ENCODE assay signal across 1 cellular context in the genomic region with DNA sequence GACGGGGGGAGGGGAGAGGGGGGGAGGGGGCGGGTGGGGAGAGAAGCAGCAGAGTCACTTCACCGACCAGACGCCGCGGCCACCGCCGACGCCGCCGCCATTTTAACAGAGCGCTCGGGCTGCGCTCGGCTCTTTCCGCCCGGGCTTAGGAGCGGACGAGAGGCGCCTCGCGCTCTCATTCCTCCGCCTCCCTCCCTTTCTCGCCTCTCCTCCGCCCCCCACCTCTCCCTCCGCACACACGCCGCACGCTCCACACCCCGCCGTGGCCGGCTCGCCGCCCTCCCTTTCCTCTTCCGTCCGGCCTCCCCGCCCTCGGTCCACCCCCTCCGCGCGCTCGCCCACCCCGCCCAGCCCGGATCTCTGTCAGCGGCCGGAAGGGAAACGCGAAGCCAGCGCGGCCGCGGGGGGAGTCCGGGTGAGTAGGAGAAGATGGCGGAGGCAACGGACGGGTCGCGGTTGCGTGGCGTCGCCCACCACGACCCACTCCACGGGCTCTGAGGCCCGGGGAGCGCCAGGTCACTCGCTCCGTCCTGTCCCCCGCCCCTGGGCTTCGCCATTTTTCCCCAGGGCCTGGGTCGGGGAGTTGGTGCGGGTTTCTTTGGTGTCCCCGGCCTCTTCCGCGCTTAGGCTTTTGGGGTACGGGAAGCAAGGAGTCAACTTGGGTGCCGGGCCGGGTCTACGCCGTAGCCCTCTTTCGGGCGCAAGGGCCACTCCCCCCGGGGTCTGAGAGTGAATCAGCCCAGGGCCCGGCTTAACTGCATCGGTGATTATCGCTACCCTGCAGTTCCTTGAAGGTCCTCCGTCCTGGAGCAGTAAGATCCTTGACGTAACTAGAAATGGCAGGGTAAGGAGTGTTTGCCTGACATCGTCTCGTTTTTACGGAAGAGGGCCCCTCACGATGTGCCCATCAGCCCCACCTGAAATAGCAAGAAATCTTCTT.
A peak's percentile ranks its signal among the peaks of the same experiment; 100 is the strongest.
TF ChIP-seq lines count a peak whose summit lies in the region.

A gene with protein sequence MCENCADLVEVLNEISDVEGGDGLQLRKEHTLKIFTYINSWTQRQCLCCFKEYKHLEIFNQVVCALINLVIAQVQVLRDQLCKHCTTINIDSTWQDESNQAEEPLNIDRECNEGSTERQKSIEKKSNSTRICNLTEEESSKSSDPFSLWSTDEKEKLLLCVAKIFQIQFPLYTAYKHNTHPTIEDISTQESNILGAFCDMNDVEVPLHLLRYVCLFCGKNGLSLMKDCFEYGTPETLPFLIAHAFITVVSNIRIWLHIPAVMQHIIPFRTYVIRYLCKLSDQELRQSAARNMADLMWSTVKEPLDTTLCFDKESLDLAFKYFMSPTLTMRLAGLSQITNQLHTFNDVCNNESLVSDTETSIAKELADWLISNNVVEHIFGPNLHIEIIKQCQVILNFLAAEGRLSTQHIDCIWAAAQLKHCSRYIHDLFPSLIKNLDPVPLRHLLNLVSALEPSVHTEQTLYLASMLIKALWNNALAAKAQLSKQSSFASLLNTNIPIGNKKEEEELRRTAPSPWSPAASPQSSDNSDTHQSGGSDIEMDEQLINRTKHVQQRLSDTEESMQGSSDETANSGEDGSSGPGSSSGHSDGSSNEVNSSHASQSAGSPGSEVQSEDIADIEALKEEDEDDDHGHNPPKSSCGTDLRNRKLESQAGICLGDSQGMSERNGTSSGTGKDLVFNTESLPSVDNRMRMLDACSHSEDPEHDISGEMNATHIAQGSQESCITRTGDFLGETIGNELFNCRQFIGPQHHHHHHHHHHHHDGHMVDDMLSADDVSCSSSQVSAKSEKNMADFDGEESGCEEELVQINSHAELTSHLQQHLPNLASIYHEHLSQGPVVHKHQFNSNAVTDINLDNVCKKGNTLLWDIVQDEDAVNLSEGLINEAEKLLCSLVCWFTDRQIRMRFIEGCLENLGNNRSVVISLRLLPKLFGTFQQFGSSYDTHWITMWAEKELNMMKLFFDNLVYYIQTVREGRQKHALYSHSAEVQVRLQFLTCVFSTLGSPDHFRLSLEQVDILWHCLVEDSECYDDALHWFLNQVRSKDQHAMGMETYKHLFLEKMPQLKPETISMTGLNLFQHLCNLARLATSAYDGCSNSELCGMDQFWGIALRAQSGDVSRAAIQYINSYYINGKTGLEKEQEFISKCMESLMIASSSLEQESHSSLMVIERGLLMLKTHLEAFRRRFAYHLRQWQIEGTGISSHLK (N-terminal part only) (minus strand): TSS at position 123 of the 940 bp plus-strand sequence. CDS start 395 bp downstream, outside the sequence.

TF ChIP-seq in K562, 482 proteins besides CTCF, POLR2A, EP300 and RAD21 (continued from another document and continues in another):
- 0 out of 2 replicates have a peak, but pooled peaks have one; percentile 41 for TF ChIP-seq TARDBP (IDR thresholded peaks at IDR 0.05)
- TF ChIP-seq ELF2 (CRISPR knock-in tag; IDR thresholded peaks at IDR 0.05): peak; percentile 30; the same call in 1 of the 2 replicates
- no peak for TF ChIP-seq GTF2A2 (tag; IDR thresholded peaks at IDR 0.05)
- TF ChIP-seq RBM17 (IDR thresholded peaks at IDR 0.05; ENCODE audit: borderline replicate concordance, low read depth, low read length): no peak
- no peak for TF ChIP-seq ZNF445 (CRISPR knock-in tag; IDR thresholded peaks at IDR 0.05; ENCODE audit: low read depth)
- TF ChIP-seq MECOM (CRISPR knock-in tag; IDR thresholded peaks at IDR 0.05): no peak
- no peak for TF ChIP-seq STAG1 (CRISPR knock-in tag; IDR thresholded peaks at IDR 0.05; ENCODE audit: borderline replicate concordance)
- no peak for TF ChIP-seq BDP1 (IDR thresholded peaks at IDR 0.05; ENCODE audit: insufficient read depth, insufficient read length)
- TF ChIP-seq ARID1B (IDR thresholded peaks at IDR 0.05): peak; percentile 37
- TF ChIP-seq EP400 (IDR thresholded peaks at IDR 0.05): peak; percentile 89
- no peak for TF ChIP-seq MGA (IDR thresholded peaks at IDR 0.05)
- TF ChIP-seq ETS1 (conservative IDR thresholded peaks at IDR 0.05; ENCODE audit: control insufficient read depth, low read depth, low read length): 0 out of 2 replicates have a peak, but pooled peaks have one; percentile 48
- TF ChIP-seq CCAR2 (IDR thresholded peaks at IDR 0.05; ENCODE audit: low read depth, low read length): no peak
- TF ChIP-seq HDAC3 (IDR thresholded peaks at IDR 0.05; ENCODE audit: borderline replicate concordance, partially characterized antibody): no peak
- TF ChIP-seq, protein P1, sequence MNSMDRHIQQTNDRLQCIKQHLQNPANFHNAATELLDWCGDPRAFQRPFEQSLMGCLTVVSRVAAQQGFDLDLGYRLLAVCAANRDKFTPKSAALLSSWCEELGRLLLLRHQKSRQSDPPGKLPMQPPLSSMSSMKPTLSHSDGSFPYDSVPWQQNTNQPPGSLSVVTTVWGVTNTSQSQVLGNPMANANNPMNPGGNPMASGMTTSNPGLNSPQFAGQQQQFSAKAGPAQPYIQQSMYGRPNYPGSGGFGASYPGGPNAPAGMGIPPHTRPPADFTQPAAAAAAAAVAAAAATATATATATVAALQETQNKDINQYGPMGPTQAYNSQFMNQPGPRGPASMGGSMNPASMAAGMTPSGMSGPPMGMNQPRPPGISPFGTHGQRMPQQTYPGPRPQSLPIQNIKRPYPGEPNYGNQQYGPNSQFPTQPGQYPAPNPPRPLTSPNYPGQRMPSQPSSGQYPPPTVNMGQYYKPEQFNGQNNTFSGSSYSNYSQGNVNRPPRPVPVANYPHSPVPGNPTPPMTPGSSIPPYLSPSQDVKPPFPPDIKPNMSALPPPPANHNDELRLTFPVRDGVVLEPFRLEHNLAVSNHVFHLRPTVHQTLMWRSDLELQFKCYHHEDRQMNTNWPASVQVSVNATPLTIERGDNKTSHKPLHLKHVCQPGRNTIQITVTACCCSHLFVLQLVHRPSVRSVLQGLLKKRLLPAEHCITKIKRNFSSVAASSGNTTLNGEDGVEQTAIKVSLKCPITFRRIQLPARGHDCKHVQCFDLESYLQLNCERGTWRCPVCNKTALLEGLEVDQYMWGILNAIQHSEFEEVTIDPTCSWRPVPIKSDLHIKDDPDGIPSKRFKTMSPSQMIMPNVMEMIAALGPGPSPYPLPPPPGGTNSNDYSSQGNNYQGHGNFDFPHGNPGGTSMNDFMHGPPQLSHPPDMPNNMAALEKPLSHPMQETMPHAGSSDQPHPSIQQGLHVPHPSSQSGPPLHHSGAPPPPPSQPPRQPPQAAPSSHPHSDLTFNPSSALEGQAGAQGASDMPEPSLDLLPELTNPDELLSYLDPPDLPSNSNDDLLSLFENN (IDR thresholded peaks at IDR 0.05; ENCODE audit: low read depth in 2 of 2, low read length in 2 of 2): peak in 1 of 2 experiments; percentile 27; a peak in 1 of 4 replicates
- TF ChIP-seq CBX5 (IDR thresholded peaks at IDR 0.05; ENCODE audit: borderline replicate concordance, low read depth): no peak
- TF ChIP-seq, protein P2, sequence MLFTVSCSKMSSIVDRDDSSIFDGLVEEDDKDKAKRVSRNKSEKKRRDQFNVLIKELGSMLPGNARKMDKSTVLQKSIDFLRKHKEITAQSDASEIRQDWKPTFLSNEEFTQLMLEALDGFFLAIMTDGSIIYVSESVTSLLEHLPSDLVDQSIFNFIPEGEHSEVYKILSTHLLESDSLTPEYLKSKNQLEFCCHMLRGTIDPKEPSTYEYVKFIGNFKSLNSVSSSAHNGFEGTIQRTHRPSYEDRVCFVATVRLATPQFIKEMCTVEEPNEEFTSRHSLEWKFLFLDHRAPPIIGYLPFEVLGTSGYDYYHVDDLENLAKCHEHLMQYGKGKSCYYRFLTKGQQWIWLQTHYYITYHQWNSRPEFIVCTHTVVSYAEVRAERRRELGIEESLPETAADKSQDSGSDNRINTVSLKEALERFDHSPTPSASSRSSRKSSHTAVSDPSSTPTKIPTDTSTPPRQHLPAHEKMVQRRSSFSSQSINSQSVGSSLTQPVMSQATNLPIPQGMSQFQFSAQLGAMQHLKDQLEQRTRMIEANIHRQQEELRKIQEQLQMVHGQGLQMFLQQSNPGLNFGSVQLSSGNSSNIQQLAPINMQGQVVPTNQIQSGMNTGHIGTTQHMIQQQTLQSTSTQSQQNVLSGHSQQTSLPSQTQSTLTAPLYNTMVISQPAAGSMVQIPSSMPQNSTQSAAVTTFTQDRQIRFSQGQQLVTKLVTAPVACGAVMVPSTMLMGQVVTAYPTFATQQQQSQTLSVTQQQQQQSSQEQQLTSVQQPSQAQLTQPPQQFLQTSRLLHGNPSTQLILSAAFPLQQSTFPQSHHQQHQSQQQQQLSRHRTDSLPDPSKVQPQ (CRISPR knock-in tag; IDR thresholded peaks at IDR 0.05; ENCODE audit: borderline replicate concordance): no peak
- TF ChIP-seq, protein P3, sequence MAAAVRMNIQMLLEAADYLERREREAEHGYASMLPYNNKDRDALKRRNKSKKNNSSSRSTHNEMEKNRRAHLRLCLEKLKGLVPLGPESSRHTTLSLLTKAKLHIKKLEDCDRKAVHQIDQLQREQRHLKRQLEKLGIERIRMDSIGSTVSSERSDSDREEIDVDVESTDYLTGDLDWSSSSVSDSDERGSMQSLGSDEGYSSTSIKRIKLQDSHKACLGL (CRISPR knock-in tag; IDR thresholded peaks at IDR 0.05; ENCODE audit: borderline replicate concordance, poor library complexity, severe bottlenecking): no peak
- no peak for TF ChIP-seq CBX2 (IDR thresholded peaks at IDR 0.05; ENCODE audit: insufficient read depth, low read length, poor library complexity, severe bottlenecking)
- no peak for TF ChIP-seq DMBX1 (CRISPR knock-in tag; IDR thresholded peaks at IDR 0.05; ENCODE audit: borderline replicate concordance)
- TF ChIP-seq ZSCAN32 (CRISPR knock-in tag; IDR thresholded peaks at IDR 0.05): no peak
- TF ChIP-seq ZNF217 (CRISPR knock-in tag; IDR thresholded peaks at IDR 0.05): no peak
- 0 out of 2 replicates have a peak, but pooled peaks have one; percentile 18 for TF ChIP-seq SMAD4 (CRISPR knock-in tag; conservative IDR thresholded peaks at IDR 0.05)
